ENCODE assay signal across 8 cellular contexts in the genomic region with DNA sequence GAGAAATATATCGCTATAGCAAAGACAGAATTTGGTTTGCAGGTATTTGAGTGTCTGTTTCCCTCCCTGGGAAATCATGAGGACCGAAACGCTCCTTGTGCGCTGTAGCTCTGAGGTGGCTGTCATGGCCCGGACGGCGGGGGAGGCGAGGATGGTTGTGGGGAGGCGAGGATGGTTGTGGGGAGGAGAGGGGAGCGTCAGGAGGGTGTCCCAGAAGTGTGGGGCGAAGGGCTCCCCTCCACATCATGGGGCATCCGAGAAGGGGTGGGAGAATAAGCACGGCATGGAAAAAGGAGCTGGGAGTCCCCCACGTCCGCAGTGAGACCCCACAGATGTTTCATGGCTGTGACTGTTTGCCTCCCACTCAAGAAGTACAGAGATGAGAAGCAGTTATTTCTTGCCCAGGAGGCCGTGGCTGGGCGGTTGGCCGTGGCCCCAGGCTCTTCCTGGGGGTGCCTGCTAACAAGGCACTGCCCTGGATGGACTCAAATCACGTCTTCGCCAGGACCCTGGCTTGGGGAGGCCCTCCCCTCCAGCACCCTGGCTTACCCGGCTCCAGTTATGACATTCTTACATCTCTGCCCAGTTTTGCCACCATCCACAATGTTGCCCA. TPM values are rescaled to one million over a fixed set of nuclear protein-coding genes. Genes with fewer than 3 reads are reported as not detected.
A peak's percentile ranks its signal among the peaks of the same experiment; 100 is the strongest.
DNase-seq lines count a peak whose midpoint lies in the region; ATAC-seq and TF ChIP-seq lines count a peak whose summit lies in the region.

No MANE protein-coding gene starts in this region.

- TF ChIP-seq CTCF in AG04450 (IDR thresholded peaks at IDR 0.05; ENCODE audit: low read depth, low read length): no peak
- TF ChIP-seq CTCF in dorsolateral prefrontal cortex (IDR thresholded peaks at IDR 0.05 in 54 of 56, conservative IDR thresholded peaks at IDR 0.05 in 2 of 56; ENCODE audit: low read depth in 1 of 56, partially characterized antibody in 56 of 56): no peak

- no CpG with 5 or more reads among the region's 21 CpGs for WGBS in neuronal stem cell (ENCODE audit: extremely low coverage in 2 of 2, insufficient read length in 2 of 2, insufficient replicate concordance in 1 of 2), 2 donors

- peak overlapping the region; percentile 93 for H2AFZ ChIP-seq in neuronal stem cell (ENCODE audit: low read length)

- H3K9me3 ChIP-seq in AG04450 (ENCODE audit: control insufficient read depth, insufficient read depth, low read length) (no peaks in the 10 kb centered on the region; the same call in 1 of the 2 replicates), HUES48 (ENCODE audit: control insufficient read depth, insufficient read depth, low read length) (no peaks in the 10 kb centered on the region), neuronal stem cell (replicated peaks in 1 of 2; ENCODE audit: control insufficient read depth in 2 of 2, insufficient read depth in 1 of 2, low read depth in 1 of 2, low read length in 2 of 2) (no peaks in the 10 kb centered on the region)

- no peak overlapping the region for H2BK5ac ChIP-seq in neuronal stem cell (ENCODE audit: low read length)

- CTCF ChIA-PET in AG04450 (lab: Charles Lee): no interaction called here

- no peak overlapping the region for H3K27ac ChIP-seq in AG04450 (ENCODE audit: low read depth, low read length)
- no peak overlapping the region for H3K27ac ChIP-seq in HUES48 (ENCODE audit: low read depth, low read length)
- H3K27ac ChIP-seq in dorsolateral prefrontal cortex: peak overlapping the region in 1 of 59 donors; percentile 25
- H3K27ac ChIP-seq in neuronal stem cell (replicated peaks; ENCODE audit: low read length): no peak overlapping the region

- no peak overlapping the region for H3K4ac ChIP-seq in neuronal stem cell (ENCODE audit: low read length)

- no peak overlapping the region for H3K4me2 ChIP-seq in neuronal stem cell (ENCODE audit: insufficient read depth, low read length, poor library complexity, severe bottlenecking)

- POLR2A ChIA-PET in AG04450 (lab: Yijun Ruan, JAX): no interaction called here

- DNase-seq in AG04450 (ENCODE audit: low read depth, low spot score): no peak
- no peak for DNase-seq in dorsolateral prefrontal cortex
- DNase-seq in neuronal stem cell (ENCODE audit: low spot score): no peak
- no peak for DNase-seq in NCI-H2029 treated with DMSO at 0.1 percent for 48 hours (lab: John Stamatoyannopoulos, UW)
- no peak for DNase-seq in DMS79 (lab: John Stamatoyannopoulos, UW)
- DNase-seq in iPS-NIHi11 (ENCODE audit: low spot score): no peak

- H3K27me3 ChIP-seq in AG04450 (ENCODE audit: control insufficient read depth, insufficient read depth, low read length) (no peaks in the 10 kb centered on the region), HUES48 (ENCODE audit: control insufficient read depth, insufficient read depth, low read length) (peaks cover 50% of the 10 kb centered on the region), dorsolateral prefrontal cortex (peaks cover 0 to 35% (median 15%) of the 10 kb centered on the region in 45 donors), neuronal stem cell (ENCODE audit: control insufficient read depth in 3 of 3, insufficient read depth in 3 of 3, low read depth in 1 of 3, low read length in 3 of 3) (peaks cover 3 to 55% (median 32%) of the 10 kb centered on the region in 3 experiments)

- no peak overlapping the region for H2AK5ac ChIP-seq in neuronal stem cell (ENCODE audit: low read depth, low read length)

- H2BK15ac ChIP-seq in neuronal stem cell (ENCODE audit: low read length): no peak overlapping the region

- H3K18ac ChIP-seq in neuronal stem cell (ENCODE audit: low read length): no peak overlapping the region

- no peak overlapping the region for H3K23ac ChIP-seq in neuronal stem cell (ENCODE audit: low read depth, low read length, poor library complexity)

- H3K79me1 ChIP-seq in neuronal stem cell (ENCODE audit: low read depth, low read length): no peaks in the 10 kb centered on the region

- ATAC-seq in HG02970 (IDR thresholded peaks at IDR 0.05; ENCODE audit: low FRiP score, unreplicated experiment): no peak

- H4K91ac ChIP-seq in neuronal stem cell (ENCODE audit: low read depth, low read length, poor library complexity): no peak overlapping the region

- H3K4me3 ChIP-seq in AG04450 (ENCODE audit: low read depth, low read length): peak overlapping the region; percentile 73
- H3K4me3 ChIP-seq in HUES48 (ENCODE audit: low read depth, low read length): peak overlapping the region; percentile 71
- H3K4me3 ChIP-seq in dorsolateral prefrontal cortex: peak overlapping the region in 34 of 59 donors; percentile 40 to 70 (median 60)
- peak overlapping the region in 1 of 2 donors; percentile 52 for H3K4me3 ChIP-seq in neuronal stem cell (ENCODE audit: low read length in 2 of 2)

- no peaks in the 10 kb centered on the region for H3K36me3 ChIP-seq in HUES48 (ENCODE audit: control insufficient read depth, insufficient read depth, low read length)
- H3K36me3 ChIP-seq in neuronal stem cell (replicated peaks in 1 of 2; ENCODE audit: control insufficient read depth in 2 of 2, insufficient read depth in 2 of 2, low read length in 2 of 2): no peaks in the 10 kb centered on the region

- H3K4me1 ChIP-seq in HUES48 (ENCODE audit: control insufficient read depth, insufficient read depth, low read length): peaks cover 6% of the 10 kb centered on the region; the same call in 1 of the 2 replicates
- H3K4me1 ChIP-seq in neuronal stem cell (ENCODE audit: control insufficient read depth in 2 of 2, insufficient read depth in 1 of 2, low read depth in 1 of 2, low read length in 2 of 2): peaks cover 2 to 3% of the 10 kb centered on the region in 2 donors

- H2BK120ac ChIP-seq in neuronal stem cell (ENCODE audit: low read depth, low read length): no peak overlapping the region

- H3K14ac ChIP-seq in neuronal stem cell (ENCODE audit: low read length): no peak overlapping the region

- H2BK12ac ChIP-seq in neuronal stem cell (ENCODE audit: low read length): no peak overlapping the region

- H3K9ac ChIP-seq in HUES48 (ENCODE audit: low read depth, low read length) (no peak overlapping the region), neuronal stem cell (ENCODE audit: low read depth, low read length, poor library complexity) (no peak overlapping the region)

- intact Hi-C loops in dorsolateral prefrontal cortex (cut with DNase I): no loop called here

- H4K8ac ChIP-seq in neuronal stem cell (ENCODE audit: low read depth, low read length): no peak overlapping the region

RNA-seq across cellular contexts. Expression of a gene that starts 0.9 kb away (rescaled TPM):
- polyA plus RNA-seq in AG04450 (2011; rRNA removed): 3.5 and 3.9 TPM in 2 replicates
- polyA minus RNA-seq in AG04450 (2011; rRNA and poly(A)+ RNA removed): 7.0 and 8.5 TPM in 2 replicates
- 10 to 100 TPM in 86 of 120 experiments, 1 to 10 TPM in 34; 3.9 to 44.5 (median 12.6) TPM for total RNA-seq in dorsolateral prefrontal cortex
- polyA plus RNA-seq in neuronal stem cell (2013, experiment 1 of 2): 0.68 TPM
- 0.68 TPM for polyA plus RNA-seq in neuronal stem cell (2013, experiment 2 of 2)
